ENCODE assay signal across 1 cellular context in the genomic region with DNA sequence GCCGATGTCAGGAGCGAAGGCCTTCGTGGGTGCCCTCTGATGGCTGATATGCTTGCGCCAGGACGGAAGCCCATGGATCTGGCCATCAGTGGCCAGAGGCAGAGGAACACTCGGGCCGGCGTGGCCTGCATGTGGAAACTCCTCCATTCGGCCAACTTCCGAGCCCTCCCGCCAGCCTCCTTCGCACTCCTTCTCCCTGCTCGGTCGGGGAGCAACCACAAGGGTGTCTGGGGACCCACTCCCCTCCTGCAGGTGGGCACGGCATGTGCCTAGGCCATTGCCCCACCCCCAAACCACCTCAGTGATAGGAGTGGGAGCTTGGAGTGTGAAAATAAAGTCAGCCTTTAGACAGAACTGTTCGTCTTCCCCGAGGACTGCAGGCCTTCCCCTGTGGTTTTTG.
TF ChIP-seq lines count a peak whose summit lies in the region.

No MANE protein-coding gene starts in this region.

TF ChIP-seq in GM23338, 12 proteins besides CTCF, POLR2A, EP300 and RAD21 (continued from another document):
- TF ChIP-seq, protein P1, sequence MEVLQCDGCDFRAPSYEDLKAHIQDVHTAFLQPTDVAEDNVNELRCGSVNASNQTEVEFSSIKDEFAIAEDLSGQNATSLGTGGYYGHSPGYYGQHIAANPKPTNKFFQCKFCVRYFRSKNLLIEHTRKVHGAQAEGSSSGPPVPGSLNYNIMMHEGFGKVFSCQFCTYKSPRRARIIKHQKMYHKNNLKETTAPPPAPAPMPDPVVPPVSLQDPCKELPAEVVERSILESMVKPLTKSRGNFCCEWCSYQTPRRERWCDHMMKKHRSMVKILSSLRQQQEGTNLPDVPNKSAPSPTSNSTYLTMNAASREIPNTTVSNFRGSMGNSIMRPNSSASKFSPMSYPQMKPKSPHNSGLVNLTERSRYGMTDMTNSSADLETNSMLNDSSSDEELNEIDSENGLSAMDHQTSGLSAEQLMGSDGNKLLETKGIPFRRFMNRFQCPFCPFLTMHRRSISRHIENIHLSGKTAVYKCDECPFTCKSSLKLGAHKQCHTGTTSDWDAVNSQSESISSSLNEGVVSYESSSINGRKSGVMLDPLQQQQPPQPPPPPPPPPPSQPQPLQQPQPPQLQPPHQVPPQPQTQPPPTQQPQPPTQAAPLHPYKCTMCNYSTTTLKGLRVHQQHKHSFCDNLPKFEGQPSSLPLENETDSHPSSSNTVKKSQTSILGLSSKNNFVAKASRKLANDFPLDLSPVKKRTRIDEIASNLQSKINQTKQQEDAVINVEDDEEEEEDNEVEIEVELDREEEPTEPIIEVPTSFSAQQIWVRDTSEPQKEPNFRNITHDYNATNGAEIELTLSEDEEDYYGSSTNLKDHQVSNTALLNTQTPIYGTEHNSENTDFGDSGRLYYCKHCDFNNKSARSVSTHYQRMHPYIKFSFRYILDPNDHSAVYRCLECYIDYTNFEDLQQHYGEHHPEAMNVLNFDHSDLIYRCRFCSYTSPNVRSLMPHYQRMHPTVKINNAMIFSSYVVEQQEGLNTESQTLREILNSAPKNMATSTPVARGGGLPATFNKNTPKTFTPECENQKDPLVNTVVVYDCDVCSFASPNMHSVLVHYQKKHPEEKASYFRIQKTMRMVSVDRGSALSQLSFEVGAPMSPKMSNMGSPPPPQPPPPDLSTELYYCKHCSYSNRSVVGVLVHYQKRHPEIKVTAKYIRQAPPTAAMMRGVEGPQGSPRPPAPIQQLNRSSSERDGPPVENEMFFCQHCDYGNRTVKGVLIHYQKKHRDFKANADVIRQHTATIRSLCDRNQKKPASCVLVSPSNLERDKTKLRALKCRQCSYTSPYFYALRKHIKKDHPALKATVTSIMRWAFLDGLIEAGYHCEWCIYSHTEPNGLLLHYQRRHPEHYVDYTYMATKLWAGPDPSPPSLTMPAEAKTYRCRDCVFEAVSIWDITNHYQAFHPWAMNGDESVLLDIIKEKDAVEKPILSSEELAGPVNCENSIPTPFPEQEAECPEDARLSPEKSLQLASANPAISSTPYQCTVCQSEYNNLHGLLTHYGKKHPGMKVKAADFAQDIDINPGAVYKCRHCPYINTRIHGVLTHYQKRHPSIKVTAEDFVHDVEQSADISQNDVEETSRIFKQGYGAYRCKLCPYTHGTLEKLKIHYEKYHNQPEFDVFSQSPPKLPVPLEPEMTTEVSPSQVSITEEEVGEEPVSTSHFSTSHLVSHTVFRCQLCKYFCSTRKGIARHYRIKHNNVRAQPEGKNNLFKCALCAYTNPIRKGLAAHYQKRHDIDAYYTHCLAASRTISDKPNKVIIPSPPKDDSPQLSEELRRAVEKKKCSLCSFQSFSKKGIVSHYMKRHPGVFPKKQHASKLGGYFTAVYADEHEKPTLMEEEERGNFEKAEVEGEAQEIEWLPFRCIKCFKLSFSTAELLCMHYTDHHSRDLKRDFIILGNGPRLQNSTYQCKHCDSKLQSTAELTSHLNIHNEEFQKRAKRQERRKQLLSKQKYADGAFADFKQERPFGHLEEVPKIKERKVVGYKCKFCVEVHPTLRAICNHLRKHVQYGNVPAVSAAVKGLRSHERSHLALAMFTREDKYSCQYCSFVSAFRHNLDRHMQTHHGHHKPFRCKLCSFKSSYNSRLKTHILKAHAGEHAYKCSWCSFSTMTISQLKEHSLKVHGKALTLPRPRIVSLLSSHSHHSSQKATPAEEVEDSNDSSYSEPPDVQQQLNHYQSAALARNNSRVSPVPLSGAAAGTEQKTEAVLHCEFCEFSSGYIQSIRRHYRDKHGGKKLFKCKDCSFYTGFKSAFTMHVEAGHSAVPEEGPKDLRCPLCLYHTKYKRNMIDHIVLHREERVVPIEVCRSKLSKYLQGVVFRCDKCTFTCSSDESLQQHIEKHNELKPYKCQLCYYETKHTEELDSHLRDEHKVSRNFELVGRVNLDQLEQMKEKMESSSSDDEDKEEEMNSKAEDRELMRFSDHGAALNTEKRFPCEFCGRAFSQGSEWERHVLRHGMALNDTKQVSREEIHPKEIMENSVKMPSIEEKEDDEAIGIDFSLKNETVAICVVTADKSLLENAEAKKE (CRISPR knock-in tag; IDR thresholded peaks at IDR 0.05), result no peak
- TF ChIP-seq, protein P2, sequence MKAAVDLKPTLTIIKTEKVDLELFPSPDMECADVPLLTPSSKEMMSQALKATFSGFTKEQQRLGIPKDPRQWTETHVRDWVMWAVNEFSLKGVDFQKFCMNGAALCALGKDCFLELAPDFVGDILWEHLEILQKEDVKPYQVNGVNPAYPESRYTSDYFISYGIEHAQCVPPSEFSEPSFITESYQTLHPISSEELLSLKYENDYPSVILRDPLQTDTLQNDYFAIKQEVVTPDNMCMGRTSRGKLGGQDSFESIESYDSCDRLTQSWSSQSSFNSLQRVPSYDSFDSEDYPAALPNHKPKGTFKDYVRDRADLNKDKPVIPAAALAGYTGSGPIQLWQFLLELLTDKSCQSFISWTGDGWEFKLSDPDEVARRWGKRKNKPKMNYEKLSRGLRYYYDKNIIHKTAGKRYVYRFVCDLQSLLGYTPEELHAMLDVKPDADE (IDR thresholded peaks at IDR 0.05), result no peak
- TF ChIP-seq EZH2 (IDR thresholded peaks at IDR 0.05; ENCODE audit: low read depth, unreplicated experiment) (no peak), ZNF114 (CRISPR knock-in tag; IDR thresholded peaks at IDR 0.05) (no peak)
- TF ChIP-seq, protein P3, sequence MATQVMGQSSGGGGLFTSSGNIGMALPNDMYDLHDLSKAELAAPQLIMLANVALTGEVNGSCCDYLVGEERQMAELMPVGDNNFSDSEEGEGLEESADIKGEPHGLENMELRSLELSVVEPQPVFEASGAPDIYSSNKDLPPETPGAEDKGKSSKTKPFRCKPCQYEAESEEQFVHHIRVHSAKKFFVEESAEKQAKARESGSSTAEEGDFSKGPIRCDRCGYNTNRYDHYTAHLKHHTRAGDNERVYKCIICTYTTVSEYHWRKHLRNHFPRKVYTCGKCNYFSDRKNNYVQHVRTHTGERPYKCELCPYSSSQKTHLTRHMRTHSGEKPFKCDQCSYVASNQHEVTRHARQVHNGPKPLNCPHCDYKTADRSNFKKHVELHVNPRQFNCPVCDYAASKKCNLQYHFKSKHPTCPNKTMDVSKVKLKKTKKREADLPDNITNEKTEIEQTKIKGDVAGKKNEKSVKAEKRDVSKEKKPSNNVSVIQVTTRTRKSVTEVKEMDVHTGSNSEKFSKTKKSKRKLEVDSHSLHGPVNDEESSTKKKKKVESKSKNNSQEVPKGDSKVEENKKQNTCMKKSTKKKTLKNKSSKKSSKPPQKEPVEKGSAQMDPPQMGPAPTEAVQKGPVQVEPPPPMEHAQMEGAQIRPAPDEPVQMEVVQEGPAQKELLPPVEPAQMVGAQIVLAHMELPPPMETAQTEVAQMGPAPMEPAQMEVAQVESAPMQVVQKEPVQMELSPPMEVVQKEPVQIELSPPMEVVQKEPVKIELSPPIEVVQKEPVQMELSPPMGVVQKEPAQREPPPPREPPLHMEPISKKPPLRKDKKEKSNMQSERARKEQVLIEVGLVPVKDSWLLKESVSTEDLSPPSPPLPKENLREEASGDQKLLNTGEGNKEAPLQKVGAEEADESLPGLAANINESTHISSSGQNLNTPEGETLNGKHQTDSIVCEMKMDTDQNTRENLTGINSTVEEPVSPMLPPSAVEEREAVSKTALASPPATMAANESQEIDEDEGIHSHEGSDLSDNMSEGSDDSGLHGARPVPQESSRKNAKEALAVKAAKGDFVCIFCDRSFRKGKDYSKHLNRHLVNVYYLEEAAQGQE (IDR thresholded peaks at IDR 0.05; ENCODE audit: unreplicated experiment), result no peak
